ENCODE assay signal across 8 cellular contexts in the genomic region with DNA sequence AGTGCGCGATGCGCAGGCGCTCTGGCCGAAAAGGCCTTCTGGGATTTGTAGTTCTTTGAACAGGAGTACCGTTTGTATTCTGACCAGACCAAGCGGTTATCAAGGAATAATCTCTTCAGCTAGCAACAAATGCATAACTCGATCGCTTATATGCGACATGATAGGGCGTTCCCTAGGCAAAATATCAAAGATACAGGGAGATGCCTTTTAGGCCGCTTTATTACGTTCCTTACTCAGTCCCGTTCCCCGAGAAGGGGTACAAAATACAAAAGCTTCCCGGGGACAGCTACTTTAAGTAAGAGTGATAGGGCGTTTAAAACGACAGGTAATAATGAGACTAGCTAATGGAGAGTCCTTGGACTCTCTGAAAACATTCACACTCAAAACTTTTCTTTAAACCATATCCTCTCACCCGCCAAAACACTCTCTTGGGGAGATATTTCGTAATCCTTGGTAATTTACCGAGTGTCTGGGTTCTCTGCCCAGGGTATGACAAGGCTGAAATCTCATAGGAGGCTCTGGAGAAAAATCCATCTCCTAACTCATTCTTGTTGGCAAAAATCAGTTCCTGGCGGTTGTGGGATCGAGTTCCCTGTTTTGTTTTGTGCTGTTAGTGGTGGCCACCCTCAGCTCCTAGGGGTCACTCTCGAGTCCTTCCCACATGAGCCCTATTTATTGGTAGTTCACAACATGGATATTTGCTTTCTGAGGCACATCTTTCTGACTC. TPM values are rescaled to one million over a fixed set of nuclear protein-coding genes. Genes with fewer than 3 reads are reported as not detected.
A peak's percentile ranks its signal among the peaks of the same experiment; 100 is the strongest.
DNase-seq lines count a peak whose midpoint lies in the region; ATAC-seq and TF ChIP-seq lines count a peak whose summit lies in the region.

No MANE protein-coding gene starts in this region.

- H3K4me1 ChIP-seq in adrenal gland (replicated peaks in 1 of 2), result peaks cover 8 to 39% of the 10 kb centered on the region in 2 donors
- H3K4me1 ChIP-seq in heart right ventricle, result peaks cover 0 to 48% (median 35%) of the 10 kb centered on the region in 9 donors

- H3K9me3 Mint-ChIP-seq in osteocyte (ENCODE audit: unreplicated experiment), result no peaks in the 10 kb centered on the region

- in situ Hi-C loops in GM13976 (cut with MboI; ENCODE audit: low sequenced_read_pairs, unreplicated experiment), result no loop called here

- WGBS in adrenal gland, 4 donors, result 1 to 4% (median 1%) methylated on average over 23 to 24 of the region's 24 CpGs
- 3 to 4% methylated on average over 24 of the region's 24 CpGs for WGBS in heart right ventricle, 2 donors

- H3K36me3 ChIP-seq in adrenal gland (replicated peaks in 1 of 2) (no peaks in the 10 kb centered on the region), heart right ventricle (peaks cover 0 to 18% (median 0%) of the 10 kb centered on the region in 9 donors)

- peak overlapping the region; percentile 99 for H3K27ac Mint-ChIP-seq in osteocyte (ENCODE audit: unreplicated experiment)

- H3K4me3 ChIP-seq in adrenal gland (peak overlapping the region; percentile 75 to 97 (median 90)), heart right ventricle (peak overlapping the region; percentile 70 to 97 (median 90))

- peaks cover 36% of the 10 kb centered on the region for H3K4me1 Mint-ChIP-seq in osteocyte (ENCODE audit: unreplicated experiment)

- peak overlapping the region; percentile 98 for H3K4me3 Mint-ChIP-seq in osteocyte (ENCODE audit: unreplicated experiment)

- H3K27me3 ChIP-seq in adrenal gland (no peaks in the 10 kb centered on the region), heart right ventricle (no peaks in the 10 kb centered on the region)

- peaks cover 4% of the 10 kb centered on the region for H3K36me3 Mint-ChIP-seq in osteocyte (ENCODE audit: unreplicated experiment)

- TF ChIP-seq CTCF in GM13976 (IDR thresholded peaks at IDR 0.05; ENCODE audit: borderline replicate concordance, control extremely low read depth, extremely low read depth, insufficient read depth, missing control alignments) (peak; percentile 48), adrenal gland (IDR thresholded peaks at IDR 0.05) (peak in 2 of 6 experiments; percentile 10 to 24), heart right ventricle (IDR thresholded peaks at IDR 0.05) (peak in 6 of 9 donors; percentile 12 to 48 (median 30)), osteocyte (IDR thresholded peaks at IDR 0.05) (peak; percentile 29)

- DNase-seq in AML-193 (lab: John Stamatoyannopoulos, UW) (peak; percentile 90 to 91), GM13976 (ENCODE audit: low spot score) (peak; percentile 42), NCI-H510A treated with DMSO at 0.1 percent for 48 hours (lab: John Stamatoyannopoulos, UW) (peak; percentile 92), adrenal gland (peak; percentile 22 to 71 (median 32)), heart right ventricle (peak; percentile 15 to 25), osteocyte (ENCODE audit: extremely low spot score, unreplicated experiment) (no peak), mesenteric fat pad (ENCODE audit: low spot score) (no peak)

- intact Hi-C loops in adrenal gland (cut with DNase I), result no loop called here
- intact Hi-C loops in heart right ventricle (cut with DNase I), result loop anchor here in 6 of 10 donors (1.0 to 5.0 kb wide), 5 partner anchors 36 to 53 kb away; partner anchors contain the start of genes ADCK1 (in 5 of the 6), ALKBH1 (in 1 of the 6) and SLIRP (in 1 of the 6)

- H3K9me3 ChIP-seq in adrenal gland (replicated peaks in 1 of 3) (no peaks in the 10 kb centered on the region), heart right ventricle (no peaks in the 10 kb centered on the region)

- H3K27ac ChIP-seq in adrenal gland (peak overlapping the region; percentile 75 to 95 (median 92)), heart right ventricle (peak overlapping the region; percentile 74 to 98 (median 94))

- ATAC-seq in HG02973 (IDR thresholded peaks at IDR 0.05; ENCODE audit: unreplicated experiment), result peak; percentile 7
- ATAC-seq in heart right ventricle, result peak; percentile 25 to 64 (median 54)

- no peaks in the 10 kb centered on the region for H3K27me3 Mint-ChIP-seq in osteocyte (ENCODE audit: unreplicated experiment)

- TF ChIP-seq POLR2A in adrenal gland (IDR thresholded peaks at IDR 0.05), result no peak

RNA-seq across cellular contexts. Expression of gene SNW1, which starts 0.4 kb away (rescaled TPM):
- total RNA-seq in adrenal gland (10 to 100 TPM; 32.8 to 67.5 (median 53.6) TPM), heart right ventricle (10 to 100 TPM; 46.8 to 69.1 (median 56.2) TPM), osteocyte (81.2 and 101 TPM in 2 replicates), mesenteric fat pad (60.2 TPM)
- polyA plus RNA-seq in adrenal gland (10 to 100 TPM; 24.2 to 85.0 (median 30.4) TPM), heart right ventricle (10 to 100 TPM; 23.3 to 39.9 TPM)

RNA-seq across cellular contexts. Expression of gene ADCK1, which starts 38.5 kb away (rescaled TPM):
- 10 to 100 TPM in 2 of 8 donors, 1 to 10 TPM in 6; 7.5 to 10.5 (median 9.9) TPM for total RNA-seq in adrenal gland
- polyA plus RNA-seq in adrenal gland, result 10 to 100 TPM in 2 of 3 donors, 1 to 10 TPM in 1; 5.9 to 18.1 (median 10.8) TPM
- 1 to 10 TPM; 6.2 to 9.9 (median 7.3) TPM for total RNA-seq in heart right ventricle
- 10 to 100 TPM in 1 of 2 donors, 1 to 10 TPM in 1; 7.1 to 33.9 TPM for polyA plus RNA-seq in heart right ventricle
- 7.8 and 9.4 TPM in 2 replicates for total RNA-seq in osteocyte
- total RNA-seq in mesenteric fat pad, result 9.0 TPM

RNA-seq across cellular contexts. Expression of gene SLIRP, which starts 53.5 kb away (rescaled TPM):
- total RNA-seq in adrenal gland (100 to 1,000 TPM in 5 of 8 donors, 10 to 100 TPM in 3; 70.6 to 744 (median 108) TPM), heart right ventricle (100 to 1,000 TPM; 132 to 231 (median 157) TPM), osteocyte (76.2 and 90.4 TPM in 2 replicates), mesenteric fat pad (101 TPM)
- polyA plus RNA-seq in adrenal gland (100 to 1,000 TPM; 208 to 602 (median 475) TPM), heart right ventricle (1,000 to 10,000 TPM in 1 of 2 donors, 100 to 1,000 TPM in 1; 414 to 1,352 TPM)

RNA-seq across cellular contexts. Expression of gene ALKBH1, which starts 53.5 kb away (rescaled TPM):
- total RNA-seq in adrenal gland (10 to 100 TPM in 6 of 8 donors, 1 to 10 TPM in 2; 6.7 to 17.6 (median 12.0) TPM), heart right ventricle (10 to 100 TPM in 8 of 10 donors, 1 to 10 TPM in 2; 8.5 to 12.9 (median 11.6) TPM), osteocyte (10.5 and 12.1 TPM in 2 replicates), mesenteric fat pad (9.2 TPM)
- polyA plus RNA-seq in adrenal gland (10 to 100 TPM in 1 of 3 donors, 1 to 10 TPM in 2; 3.5 to 13.6 (median 7.4) TPM), heart right ventricle (1 to 10 TPM; 3.9 to 8.5 TPM)

Comparison
In these comparisons a context has a peak if more than half of its experiments do, and no peak if none do; other contexts are left out.
1. DNase-seq: peak in AML-193 (2 of 2), GM13976 (single experiment), NCI-H510A treated with DMSO at 0.1 percent for 48 hours (single experiment), adrenal gland (7 of 7) and heart right ventricle (2 of 2); none in osteocyte (single experiment) and mesenteric fat pad (single experiment).
2. intact Hi-C loops: an anchor here in heart right ventricle (1.0 to 5.0 kb wide); none called in adrenal gland.